Comparison of ENCODE assay signal across 18 cellular contexts in the genomic region with DNA sequence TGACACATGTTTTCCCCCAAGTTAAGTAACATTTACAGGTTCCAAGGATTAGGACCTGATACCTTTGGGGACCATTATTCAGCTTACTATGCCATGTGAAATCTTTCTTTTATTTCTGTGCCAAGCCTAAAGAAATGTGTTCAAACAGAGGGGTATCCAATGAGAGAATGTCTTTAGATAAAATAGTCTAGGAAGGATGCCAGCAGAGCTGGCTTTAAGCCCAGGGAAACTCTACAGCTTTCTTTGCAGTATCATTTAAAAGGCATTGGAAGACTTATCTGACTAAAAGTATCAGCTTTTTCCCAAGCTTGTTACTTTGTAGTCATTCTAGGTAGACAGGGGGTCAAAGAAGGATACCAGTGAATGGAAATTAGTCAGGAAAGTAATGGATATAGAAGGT.
DNase-seq lines count a peak whose midpoint lies in the region; ATAC-seq and TF ChIP-seq lines count a peak whose summit lies in the region.
"Had no signal": no experiment of that assay in that cellular context is flagged by ENCODE, and none has a peak within 500 bp of the region (broad histone marks: within the 10 kb centered on the region; RNA-seq: fewer than 3 reads in every experiment).

No MANE protein-coding gene starts in this region.

- H3K36me3 ChIP-seq in brain microvascular endothelial cell (replicated peaks): no peaks in the 10 kb centered on the region
- H3K36me3 ChIP-seq: cardiac muscle cell, esophagus squamous epithelium, spleen had no signal

- H3K4me3 Mint-ChIP-seq in nephron: no peak overlapping the region
- no peak overlapping the region for H3K4me3 Mint-ChIP-seq in stimulated activated naive B cell treated with anti-CD40 and anti-IgM and Interleukin-4, amounts not matched to agents 10 μg/mL and 1 μg/mL and 100 μg/mL, for 72 hours
- H3K4me3 Mint-ChIP-seq: activated B cell treated with CpG ODN at 0.5 μM for 24 hours; activated T-cell treated with anti-CD3 and anti-CD28 coated beads, Interleukin-2, amount 50 U/mL, for 72 hours; CD4-positive, CD25-positive, alpha-beta regulatory T cell; natural killer cell had no signal

- peaks cover 17% of the 10 kb centered on the region for H3K4me1 Mint-ChIP-seq in nephron
- H3K4me1 Mint-ChIP-seq in stimulated activated naive B cell treated with anti-CD40 and anti-IgM and Interleukin-4, amounts not matched to agents 10 μg/mL and 1 μg/mL and 100 μg/mL, for 72 hours: no peaks in the 10 kb centered on the region
- H3K4me1 Mint-ChIP-seq: activated B cell treated with CpG ODN at 0.5 μM for 24 hours; CD4-positive, CD25-positive, alpha-beta regulatory T cell; natural killer cell had no signal

- H3K27ac Mint-ChIP-seq in nephron: peak overlapping the region in 2 of 3 experiments; percentile 42 to 48
- no peak overlapping the region for H3K27ac Mint-ChIP-seq in stimulated activated naive B cell treated with anti-CD40 and anti-IgM and Interleukin-4, amounts not matched to agents 10 μg/mL and 1 μg/mL and 100 μg/mL, for 72 hours
- H3K27ac Mint-ChIP-seq: activated B cell treated with CpG ODN at 0.5 μM for 24 hours; activated T-cell treated with anti-CD3 and anti-CD28 coated beads, Interleukin-2, amount 50 U/mL, for 72 hours; CD4-positive, CD25-positive, alpha-beta regulatory T cell; natural killer cell had no signal

- ATAC-seq in HG03280 (IDR thresholded peaks at IDR 0.05; ENCODE audit: unreplicated experiment) (no peak), HG03521 (IDR thresholded peaks at IDR 0.05; ENCODE audit: unreplicated experiment) (no peak)
- no peak for ATAC-seq in stimulated activated naive B cell treated with anti-CD40 and anti-IgM and Interleukin-4, amounts not matched to agents 10 μg/mL and 1 μg/mL and 100 μg/mL, for 72 hours (replicated peaks)
- ATAC-seq: activated T-cell treated with anti-CD3 and anti-CD28 coated beads, Interleukin-2, amount 50 U/mL, for 72 hours; K562; natural killer cell had no signal

- TF ChIP-seq CTCF in brain microvascular endothelial cell (IDR thresholded peaks at IDR 0.05; ENCODE audit: low read depth, low read length, missing control alignments): no peak
- TF ChIP-seq CTCF in nephron (IDR thresholded peaks at IDR 0.05; ENCODE audit: unreplicated experiment in 3 of 3): no peak

- no peaks in the 10 kb centered on the region for H3K27me3 ChIP-seq in brain microvascular endothelial cell (replicated peaks)
- H3K27me3 ChIP-seq: cardiac muscle cell, esophagus squamous epithelium, spleen had no signal

- H3K9me3 Mint-ChIP-seq in nephron: no peaks in the 10 kb centered on the region
- H3K9me3 Mint-ChIP-seq in stimulated activated naive B cell treated with anti-CD40 and anti-IgM and Interleukin-4, amounts not matched to agents 10 μg/mL and 1 μg/mL and 100 μg/mL, for 72 hours: peaks cover 3 to 5% of the 10 kb centered on the region in 2 donors

- in situ Hi-C loops in brain microvascular endothelial cell (cut with HindIII; ENCODE audit: low pct_ligation_motif_present, low sequenced_read_pairs): no loop called here

- H3K27ac ChIP-seq in brain microvascular endothelial cell: peak overlapping the region; percentile 42
- H3K27ac ChIP-seq: cardiac muscle cell, esophagus squamous epithelium, spleen had no signal

- H3K27me3 Mint-ChIP-seq in nephron (ENCODE audit: low read depth): no peaks in the 10 kb centered on the region
- no peaks in the 10 kb centered on the region for H3K27me3 Mint-ChIP-seq in stimulated activated naive B cell treated with anti-CD40 and anti-IgM and Interleukin-4, amounts not matched to agents 10 μg/mL and 1 μg/mL and 100 μg/mL, for 72 hours
- H3K27me3 Mint-ChIP-seq: activated B cell treated with CpG ODN at 0.5 μM for 24 hours; CD4-positive, CD25-positive, alpha-beta regulatory T cell had no signal

- no peaks in the 10 kb centered on the region for H3K36me3 Mint-ChIP-seq in nephron (ENCODE audit: low read depth)
- no peaks in the 10 kb centered on the region for H3K36me3 Mint-ChIP-seq in stimulated activated naive B cell treated with anti-CD40 and anti-IgM and Interleukin-4, amounts not matched to agents 10 μg/mL and 1 μg/mL and 100 μg/mL, for 72 hours
- H3K36me3 Mint-ChIP-seq: CD4-positive, CD25-positive, alpha-beta regulatory T cell had no signal

- no peak overlapping the region for H3K4me3 ChIP-seq in brain microvascular endothelial cell (ENCODE audit: low read depth, low read length)
- H3K4me3 ChIP-seq: cardiac muscle cell, esophagus squamous epithelium, K562, spleen had no signal

- DNase-seq in DMS 273 (lab: John Stamatoyannopoulos, UW; ENCODE audit: unreplicated experiment) (peak; percentile 83), NCI-H1694 treated with DMSO at 0.1 percent for 48 hours (lab: John Stamatoyannopoulos, UW) (peak; percentile 41), brain microvascular endothelial cell (peak; percentile 74), NCI-H774 (lab: John Stamatoyannopoulos, UW) (no peak)
- no peak for DNase-seq in stimulated activated naive B cell treated with anti-CD40 and anti-IgM and Interleukin-4, amounts not matched to agents 10 μg/mL and 1 μg/mL and 100 μg/mL, for 72 hours
- DNase-seq: activated B cell treated with CpG ODN at 0.5 μM for 24 hours; activated T-cell treated with anti-CD3 and anti-CD28 coated beads, Interleukin-2, amount 50 U/mL, for 72 hours; CD4-positive, CD25-positive, alpha-beta regulatory T cell; esophagus squamous epithelium; islet precursor cell; natural killer cell; Right ventricle myocardium superior; spleen had no signal

Comparison
In these comparisons a context has a peak if more than half of its experiments do, and no peak if none do; other contexts are left out.
1. DNase-seq: peak in DMS 273 (single experiment), NCI-H1694 treated with DMSO at 0.1 percent for 48 hours (single experiment) and brain microvascular endothelial cell (single experiment); none in stimulated activated naive B cell treated with anti-CD40 and anti-IgM and Interleukin-4, amounts not matched to agents 10 μg/mL and 1 μg/mL and 100 μg/mL, for 72 hours (single experiment) and NCI-H774 (single experiment).